In the genomic region with DNA sequence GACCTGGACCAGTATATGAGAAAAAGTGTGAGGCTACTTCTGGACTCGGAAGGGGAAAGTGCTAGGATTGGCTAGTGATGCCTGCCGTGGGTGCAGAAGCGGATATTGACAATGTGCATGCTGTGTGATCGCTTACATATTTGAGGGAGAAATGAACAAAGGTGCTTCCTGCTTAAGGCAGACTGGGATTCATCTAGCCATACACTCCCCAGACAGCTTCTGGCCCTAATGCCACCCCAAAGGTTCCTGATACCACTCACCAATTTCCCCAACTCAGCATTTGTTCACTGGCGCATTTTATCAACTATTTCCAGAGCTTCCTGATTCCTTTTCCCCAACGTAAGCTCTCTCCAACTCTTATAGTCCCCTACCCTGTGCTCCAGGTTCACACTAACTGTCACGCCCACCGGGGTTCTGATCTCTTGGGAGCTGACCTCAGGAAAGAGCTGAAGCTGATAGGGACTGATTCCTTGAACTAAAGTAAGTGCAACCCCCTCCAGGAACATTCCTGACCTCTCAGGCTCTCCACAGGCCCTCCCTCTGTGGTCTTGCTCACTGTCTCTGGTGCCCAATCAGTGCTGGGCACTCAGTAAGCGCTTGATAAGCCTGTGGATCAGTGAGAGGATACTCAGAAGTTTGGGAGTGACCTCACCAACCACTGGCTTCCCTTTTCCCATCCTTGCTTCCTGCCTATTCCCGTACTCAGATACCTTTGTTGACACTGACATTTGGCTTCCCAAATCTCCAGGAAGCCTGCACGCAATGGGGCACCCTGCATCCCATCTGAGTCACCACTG, we compare ENCODE assay signal across 1 cellular context.
A peak's percentile ranks its signal among the peaks of the same experiment; 100 is the strongest.
TF ChIP-seq lines count a peak whose summit lies in the region.

No MANE protein-coding gene starts in this region.

TF ChIP-seq in liver, 16 proteins besides CTCF, POLR2A, EP300 and RAD21 (continued from another document):
- TF ChIP-seq, protein P1, sequence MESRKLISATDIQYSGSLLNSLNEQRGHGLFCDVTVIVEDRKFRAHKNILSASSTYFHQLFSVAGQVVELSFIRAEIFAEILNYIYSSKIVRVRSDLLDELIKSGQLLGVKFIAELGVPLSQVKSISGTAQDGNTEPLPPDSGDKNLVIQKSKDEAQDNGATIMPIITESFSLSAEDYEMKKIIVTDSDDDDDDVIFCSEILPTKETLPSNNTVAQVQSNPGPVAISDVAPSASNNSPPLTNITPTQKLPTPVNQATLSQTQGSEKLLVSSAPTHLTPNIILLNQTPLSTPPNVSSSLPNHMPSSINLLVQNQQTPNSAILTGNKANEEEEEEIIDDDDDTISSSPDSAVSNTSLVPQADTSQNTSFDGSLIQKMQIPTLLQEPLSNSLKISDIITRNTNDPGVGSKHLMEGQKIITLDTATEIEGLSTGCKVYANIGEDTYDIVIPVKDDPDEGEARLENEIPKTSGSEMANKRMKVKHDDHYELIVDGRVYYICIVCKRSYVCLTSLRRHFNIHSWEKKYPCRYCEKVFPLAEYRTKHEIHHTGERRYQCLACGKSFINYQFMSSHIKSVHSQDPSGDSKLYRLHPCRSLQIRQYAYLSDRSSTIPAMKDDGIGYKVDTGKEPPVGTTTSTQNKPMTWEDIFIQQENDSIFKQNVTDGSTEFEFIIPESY (IDR thresholded peaks at IDR 0.05) = no peak
- no peak for TF ChIP-seq FOXA2 (IDR thresholded peaks at IDR 0.05)
- no peak for TF ChIP-seq SP1 (IDR thresholded peaks at IDR 0.05)
- TF ChIP-seq NR2F2 (IDR thresholded peaks at IDR 0.05) = peak; percentile 95
- TF ChIP-seq GABPA (IDR thresholded peaks at IDR 0.05 in 1 of 2, conservative IDR thresholded peaks at IDR 0.05 in 1 of 2) = no peak
